In the genomic region with DNA sequence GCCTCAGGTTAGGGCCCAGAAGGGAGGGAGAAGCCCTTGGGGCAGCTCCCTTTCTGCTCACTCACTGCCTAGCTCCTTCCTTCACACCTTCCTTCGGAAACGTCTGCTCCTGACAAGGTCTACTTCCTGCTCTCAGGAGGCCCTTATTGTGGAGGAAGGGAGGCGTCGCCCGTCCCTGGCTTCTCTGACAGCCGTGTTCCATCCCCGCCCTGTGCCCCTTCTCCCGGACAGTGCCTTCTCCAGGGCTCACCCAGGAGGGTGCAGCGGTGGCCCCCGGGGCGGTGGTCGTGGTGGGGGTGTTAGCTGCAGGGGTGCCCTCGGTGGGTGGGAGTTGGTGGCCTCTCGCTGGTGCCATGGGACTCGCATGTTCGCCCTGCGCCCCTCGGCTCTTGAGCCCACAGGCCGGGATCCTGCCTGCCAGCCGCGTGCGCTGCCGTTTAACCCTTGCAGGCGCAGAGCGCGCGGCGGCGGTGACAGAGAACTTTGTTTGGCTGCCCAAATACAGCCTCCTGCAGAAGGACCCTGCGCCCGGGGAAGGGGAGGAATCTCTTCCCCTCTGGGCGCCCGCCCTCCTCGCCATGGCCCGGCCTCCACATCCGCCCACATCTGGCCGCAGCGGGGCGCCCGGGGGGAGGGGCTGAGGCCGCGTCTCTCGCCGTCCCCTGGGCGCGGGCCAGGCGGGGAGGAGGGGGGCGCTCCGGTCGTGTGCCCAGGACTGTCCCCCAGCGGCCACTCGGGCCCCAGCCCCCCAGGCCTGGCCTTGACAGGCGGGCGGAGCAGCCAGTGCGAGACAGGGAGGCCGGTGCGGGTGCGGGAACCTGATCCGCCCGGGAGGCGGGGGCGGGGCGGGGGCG, we compare ENCODE assay signal across 8 cellular contexts.
DNase-seq lines count a peak whose midpoint lies in the region; ATAC-seq and TF ChIP-seq lines count a peak whose summit lies in the region.

No MANE protein-coding gene starts in this region.

- 0% methylated on average over 5 of the region's 64 CpGs for WGBS in esophagus squamous epithelium, 2 donors
- WGBS in thyroid gland, 2 donors: 0% methylated on average over 4 to 18 of the region's 64 CpGs

- DNase-seq in ELR (ENCODE audit: low read depth) (peak; percentile 79), NCI-H526 treated with DMSO at 0.1 percent for 48 hours (lab: John Stamatoyannopoulos, UW) (peak; percentile 19), esophagus squamous epithelium (lab: John Stamatoyannopoulos, UW) (no peak), thyroid gland (peak; percentile 82 to 84), OCI-M2 (lab: John Stamatoyannopoulos, UW; ENCODE audit: unreplicated experiment) (no peak)
- peak; percentile 39 for DNase-seq in activated T-cell treated with anti-CD3 and anti-CD28 coated beads, Interleukin-2, amount 50 U/mL, for 4 hours

- H3K36me3 ChIP-seq in esophagus squamous epithelium (no peaks in the 10 kb centered on the region), muscle layer of colon (ENCODE audit: insufficient read depth, low read length) (no peaks in the 10 kb centered on the region), thyroid gland (no peaks in the 10 kb centered on the region)

- peak in 1 of 4 donors; percentile 11 for TF ChIP-seq POLR2A in esophagus squamous epithelium (IDR thresholded peaks at IDR 0.05)
- TF ChIP-seq POLR2A in thyroid gland (IDR thresholded peaks at IDR 0.05): peak in 1 of 2 donors; percentile 16

- no peaks in the 10 kb centered on the region for H3K27me3 ChIP-seq in esophagus squamous epithelium
- no peaks in the 10 kb centered on the region for H3K27me3 ChIP-seq in muscle layer of colon (ENCODE audit: control insufficient read depth in 1 of 2, insufficient read depth in 2 of 2, low read length in 2 of 2)
- no peaks in the 10 kb centered on the region for H3K27me3 ChIP-seq in thyroid gland

- H3K4me1 ChIP-seq in esophagus squamous epithelium (peaks cover 55 to 95% (median 55%) of the 10 kb centered on the region in 3 donors), muscle layer of colon (ENCODE audit: insufficient read depth, low read length) (peaks cover 61% of the 10 kb centered on the region), thyroid gland (peaks cover 50 to 56% of the 10 kb centered on the region in 2 donors)

- peak; percentile 58 for ATAC-seq in HG02642 (IDR thresholded peaks at IDR 0.05; ENCODE audit: poor library complexity, unreplicated experiment)
- ATAC-seq in activated T-cell treated with anti-CD3 and anti-CD28 coated beads, Interleukin-2, amount 50 U/mL, for 4 hours: peak; percentile 11 to 26

- H3K4me1 Mint-ChIP-seq in activated T-cell treated with anti-CD3 and anti-CD28 coated beads, Interleukin-2, amount 50 U/mL, for 4 hours (ENCODE audit: low read depth): peaks cover 65% of the 10 kb centered on the region

- H3K4me3 ChIP-seq in esophagus squamous epithelium: peak overlapping the region; percentile 53 to 82 (median 74)
- H3K4me3 ChIP-seq in muscle layer of colon (ENCODE audit: low read depth in 1 of 2, low read length in 2 of 2): peak overlapping the region; percentile 80 to 84
- peak overlapping the region; percentile 10 to 82 (median 55) for H3K4me3 ChIP-seq in thyroid gland (replicated peaks in 1 of 3)

- H3K27ac ChIP-seq in esophagus squamous epithelium (peak overlapping the region; percentile 83 to 96 (median 93)), muscle layer of colon (ENCODE audit: low read depth, low read length) (peak overlapping the region; percentile 97), thyroid gland (peak overlapping the region; percentile 77 to 98 (median 93))

- H3K9me3 ChIP-seq in esophagus squamous epithelium (no peaks in the 10 kb centered on the region), muscle layer of colon (ENCODE audit: low read length) (no peaks in the 10 kb centered on the region), thyroid gland (no peaks in the 10 kb centered on the region)

- peak overlapping the region; percentile 81 for H3K9ac ChIP-seq in muscle layer of colon (ENCODE audit: low read length)

- H3K36me3 Mint-ChIP-seq in activated T-cell treated with anti-CD3 and anti-CD28 coated beads, Interleukin-2, amount 50 U/mL, for 4 hours (ENCODE audit: insufficient read depth): no peaks in the 10 kb centered on the region

- peak overlapping the region; percentile 75 for H3K4me3 Mint-ChIP-seq in activated T-cell treated with anti-CD3 and anti-CD28 coated beads, Interleukin-2, amount 50 U/mL, for 4 hours

- no peaks in the 10 kb centered on the region for H3K27me3 Mint-ChIP-seq in activated T-cell treated with anti-CD3 and anti-CD28 coated beads, Interleukin-2, amount 50 U/mL, for 4 hours (ENCODE audit: low read depth)

- TF ChIP-seq CTCF in esophagus squamous epithelium (IDR thresholded peaks at IDR 0.05) (no peak), thyroid gland (IDR thresholded peaks at IDR 0.05) (peak in 1 of 6 experiments; percentile 4)

- intact Hi-C loops in esophagus squamous epithelium (cut with DNase I) (no loop called here), thyroid gland (cut with DNase I) (no loop called here)

- H3K9me3 Mint-ChIP-seq in activated T-cell treated with anti-CD3 and anti-CD28 coated beads, Interleukin-2, amount 50 U/mL, for 4 hours: no peaks in the 10 kb centered on the region

Comparison
In these comparisons a context has a peak if more than half of its experiments do, and no peak if none do; other contexts are left out.
1. DNase-seq: peak in ELR (single experiment), NCI-H526 treated with DMSO at 0.1 percent for 48 hours (single experiment), activated T-cell treated with anti-CD3 and anti-CD28 coated beads, Interleukin-2, amount 50 U/mL, for 4 hours (single experiment) and thyroid gland (2 of 2); none in esophagus squamous epithelium (single experiment) and OCI-M2 (single experiment).
2. Peak in every context shown above with its lines, with median percentiles within 50 percentile points of each other: H3K27ac ChIP-seq and H3K4me3 ChIP-seq.